ENCODE assay signal across 1 cellular context in the genomic region with DNA sequence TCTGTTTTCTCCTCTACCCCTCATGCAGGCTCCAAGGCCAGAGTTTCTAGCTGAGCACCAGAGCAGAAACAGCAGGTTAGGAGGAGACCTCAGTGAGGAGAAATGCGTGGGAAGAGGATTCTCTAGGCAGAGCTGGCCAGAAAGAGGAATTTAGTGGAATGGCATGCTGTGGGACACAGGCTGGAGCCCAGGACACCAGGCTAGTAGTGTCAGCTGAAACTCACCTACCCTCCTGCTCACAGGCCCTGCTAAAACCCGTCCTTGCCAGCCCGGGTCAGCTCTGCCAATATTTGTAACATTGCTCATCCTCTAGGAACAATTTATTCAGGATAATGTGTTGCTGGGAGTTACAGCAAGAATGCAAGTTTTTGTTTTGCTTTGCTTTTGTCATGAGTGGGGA.
TF ChIP-seq lines count a peak whose summit lies in the region.

No MANE protein-coding gene starts in this region.

TF ChIP-seq in IMR-90, 13 proteins besides CTCF, POLR2A, EP300 and RAD21:
- no peak for TF ChIP-seq CHD1 (IDR thresholded peaks at IDR 0.05; ENCODE audit: low read depth, low read length)
- TF ChIP-seq MAFK (IDR thresholded peaks at IDR 0.05; ENCODE audit: low read depth, low read length): no peak
- no peak for TF ChIP-seq CEBPB (IDR thresholded peaks at IDR 0.05; ENCODE audit: low read depth, low read length)
- no peak for TF ChIP-seq MAZ (IDR thresholded peaks at IDR 0.05; ENCODE audit: borderline replicate concordance, low read depth, low read length)
- TF ChIP-seq, protein P1, sequence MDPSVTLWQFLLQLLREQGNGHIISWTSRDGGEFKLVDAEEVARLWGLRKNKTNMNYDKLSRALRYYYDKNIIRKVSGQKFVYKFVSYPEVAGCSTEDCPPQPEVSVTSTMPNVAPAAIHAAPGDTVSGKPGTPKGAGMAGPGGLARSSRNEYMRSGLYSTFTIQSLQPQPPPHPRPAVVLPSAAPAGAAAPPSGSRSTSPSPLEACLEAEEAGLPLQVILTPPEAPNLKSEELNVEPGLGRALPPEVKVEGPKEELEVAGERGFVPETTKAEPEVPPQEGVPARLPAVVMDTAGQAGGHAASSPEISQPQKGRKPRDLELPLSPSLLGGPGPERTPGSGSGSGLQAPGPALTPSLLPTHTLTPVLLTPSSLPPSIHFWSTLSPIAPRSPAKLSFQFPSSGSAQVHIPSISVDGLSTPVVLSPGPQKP (IDR thresholded peaks at IDR 0.05; ENCODE audit: borderline replicate concordance, low read depth, low read length): no peak
- no peak for TF ChIP-seq FOS (IDR thresholded peaks at IDR 0.05; ENCODE audit: low read depth, low read length)
- no peak for TF ChIP-seq RFX5 (IDR thresholded peaks at IDR 0.05; ENCODE audit: low read depth, low read length)
- no peak for TF ChIP-seq BHLHE40 (IDR thresholded peaks at IDR 0.05; ENCODE audit: low read depth, low read length)
- no peak for TF ChIP-seq RCOR1 (IDR thresholded peaks at IDR 0.05; ENCODE audit: insufficient replicate concordance, low read length)
- no peak for TF ChIP-seq SMC3 (IDR thresholded peaks at IDR 0.05; ENCODE audit: low read depth, low read length)
- no peak for TF ChIP-seq NFE2L2 (IDR thresholded peaks at IDR 0.05; ENCODE audit: low read depth, low read length)
- TF ChIP-seq MXI1 (IDR thresholded peaks at IDR 0.05; ENCODE audit: borderline replicate concordance, low read depth, low read length): no peak
- TF ChIP-seq, protein P2, sequence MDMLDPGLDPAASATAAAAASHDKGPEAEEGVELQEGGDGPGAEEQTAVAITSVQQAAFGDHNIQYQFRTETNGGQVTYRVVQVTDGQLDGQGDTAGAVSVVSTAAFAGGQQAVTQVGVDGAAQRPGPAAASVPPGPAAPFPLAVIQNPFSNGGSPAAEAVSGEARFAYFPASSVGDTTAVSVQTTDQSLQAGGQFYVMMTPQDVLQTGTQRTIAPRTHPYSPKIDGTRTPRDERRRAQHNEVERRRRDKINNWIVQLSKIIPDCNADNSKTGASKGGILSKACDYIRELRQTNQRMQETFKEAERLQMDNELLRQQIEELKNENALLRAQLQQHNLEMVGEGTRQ (IDR thresholded peaks at IDR 0.05; ENCODE audit: low read depth, low read length): no peak
TF ChIP-seq in IMR-90: peak in this region for 0.
